17 cellular contexts compared by ENCODE assay signal in the genomic region with DNA sequence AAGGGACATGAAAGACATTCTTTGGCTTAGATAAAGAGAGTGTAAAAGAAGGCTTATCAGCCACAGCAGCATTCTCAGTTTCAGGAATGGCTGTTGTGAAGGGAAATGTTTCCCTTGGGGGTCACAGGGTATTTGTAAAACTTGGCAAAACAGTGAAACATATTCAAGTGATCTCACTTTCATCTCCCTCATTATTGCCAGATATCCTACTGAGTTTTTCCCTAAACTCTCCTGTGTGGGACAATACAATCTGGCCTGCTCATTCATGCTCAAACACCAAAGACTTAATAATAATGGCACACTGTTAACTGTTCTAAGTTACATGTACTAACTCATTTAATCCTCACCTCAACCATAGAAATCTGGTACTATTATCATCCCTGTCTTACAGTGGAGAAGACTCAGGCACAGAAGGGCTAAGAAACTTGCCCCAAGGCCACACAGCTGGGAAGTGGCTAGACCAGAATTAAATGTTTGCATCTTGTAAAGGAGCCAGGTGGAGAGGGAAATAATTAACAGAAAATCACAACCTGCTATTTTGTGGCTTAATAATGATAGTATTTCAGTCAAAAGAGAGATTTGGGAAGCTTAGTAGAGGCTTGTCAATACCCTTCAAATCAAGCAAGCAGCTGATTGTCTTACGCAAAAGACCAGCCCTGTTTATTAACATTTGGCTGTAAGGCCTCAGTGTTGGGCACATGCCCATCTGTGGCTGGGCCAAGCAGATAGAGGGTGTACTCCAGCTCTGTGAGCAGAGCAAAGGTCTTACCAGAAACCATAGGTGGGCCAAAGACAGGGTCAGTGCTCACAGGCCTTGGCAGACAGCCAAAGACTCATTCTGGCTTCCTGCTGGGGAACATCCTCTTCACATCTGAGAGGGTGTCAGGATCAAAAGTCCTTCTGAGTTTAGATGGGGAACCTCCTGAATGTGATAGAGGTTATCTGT. TPM values are rescaled to one million over a fixed set of nuclear protein-coding genes. Genes with fewer than 3 reads are reported as not detected.
DNase-seq lines count a peak whose midpoint lies in the region; ATAC-seq and TF ChIP-seq lines count a peak whose summit lies in the region.
"Had no signal": no experiment of that assay in that cellular context is flagged by ENCODE, and none has a peak within 500 bp of the region (broad histone marks: within the 10 kb centered on the region; RNA-seq: fewer than 3 reads in every experiment).

No MANE protein-coding gene starts in this region.

- TF ChIP-seq CTCF in fibroblast of lung (conservative IDR thresholded peaks at IDR 0.05 in 1 of 2, IDR thresholded peaks at IDR 0.05 in 1 of 2; ENCODE audit: low read depth in 1 of 2, low read length in 2 of 2) (no peak), ovary (IDR thresholded peaks at IDR 0.05) (no peak), spleen (IDR thresholded peaks at IDR 0.05 in 8 of 11, conservative IDR thresholded peaks at IDR 0.05 in 3 of 11) (no peak)

- H3K27me3 ChIP-seq in fibroblast of lung (ENCODE audit: control insufficient read depth, insufficient read depth, low read length), result no peaks in the 10 kb centered on the region
- no peaks in the 10 kb centered on the region for H3K27me3 ChIP-seq in ovary
- peaks cover 0 to 16% (median 0%) of the 10 kb centered on the region in 7 donors for H3K27me3 ChIP-seq in spleen (replicated peaks in 1 of 7)

- H3K4me1 ChIP-seq in fibroblast of lung (ENCODE audit: control insufficient read depth, extremely low read depth, insufficient read depth, low read length), result no peaks in the 10 kb centered on the region
- H3K4me1 ChIP-seq in ovary (ENCODE audit: insufficient read depth), result no peaks in the 10 kb centered on the region
- no peaks in the 10 kb centered on the region for H3K4me1 ChIP-seq in spleen

- no peaks in the 10 kb centered on the region for H4K20me1 ChIP-seq in fibroblast of lung (ENCODE audit: control insufficient read depth, extremely low read depth, insufficient read depth, low read length)

- no peak for ATAC-seq in HG02870 (IDR thresholded peaks at IDR 0.05; ENCODE audit: unreplicated experiment)
- ATAC-seq: stimulated activated naive B cell treated with anti-CD40 and anti-IgM and Interleukin-4, amounts not matched to agents 10 μg/mL and 1 μg/mL and 100 μg/mL, for 72 hours had no signal

- 70 to 83% (median 75%) methylated on average over 1 of the region's 1 CpG for WGBS in ovary, 3 donors
- 86 to 100% (median 87%) methylated on average over 1 of the region's 1 CpG for WGBS in spleen, 5 donors

- no peaks in the 10 kb centered on the region for H3K36me3 ChIP-seq in fibroblast of lung (ENCODE audit: control insufficient read depth, insufficient read depth, low read length)
- H3K36me3 ChIP-seq in ovary, result no peaks in the 10 kb centered on the region
- H3K36me3 ChIP-seq in spleen, result no peaks in the 10 kb centered on the region

- no peak overlapping the region for H3K9ac ChIP-seq in fibroblast of lung (ENCODE audit: insufficient read depth, low read length)

- H3K79me2 ChIP-seq in fibroblast of lung (ENCODE audit: control insufficient read depth, insufficient read depth, low read length), result no peaks in the 10 kb centered on the region

- H3K27ac ChIP-seq in fibroblast of lung (ENCODE audit: insufficient read depth, low read length) (no peak overlapping the region), ovary (no peak overlapping the region), spleen (no peak overlapping the region)
- H3K27ac ChIP-seq: HL-60 had no signal

- TF ChIP-seq POLR2A in ovary (IDR thresholded peaks at IDR 0.05) (no peak), spleen (IDR thresholded peaks at IDR 0.05) (no peak), erythroblast (IDR thresholded peaks at IDR 0.05; ENCODE audit: low read length) (no peak)

- intact Hi-C loops in ovary (cut with DNase I) (no loop called here), spleen (cut with DNase I; ENCODE audit: low total_unique reads) (loop anchor here (10.0 kb wide), 1 partner anchor 1216 kb away; no protein-coding TSS in a partner anchor)

- no peak for TF ChIP-seq EP300 in ovary (IDR thresholded peaks at IDR 0.05)

- H3K9me3 ChIP-seq in fibroblast of lung (ENCODE audit: control insufficient read depth, insufficient read depth, low read depth, low read length), result no peaks in the 10 kb centered on the region
- no peaks in the 10 kb centered on the region for H3K9me3 ChIP-seq in ovary
- no peaks in the 10 kb centered on the region for H3K9me3 ChIP-seq in spleen

- DNase-seq in Daoy (ENCODE audit: low read depth) (peak; percentile 2), NCI-H524 (lab: John Stamatoyannopoulos, UW) (peak; percentile 26 to 72), fibroblast of lung (ENCODE audit: low read depth in 2 of 2) (peak; percentile 29 to 33), ovary (peak; percentile 15 to 34 (median 18)), spleen (no peak), RPMI8226 (no peak), erythroblast (lab: John Stamatoyannopoulos, UW) (no peak)
- DNase-seq: CD4-positive, CD25-positive, alpha-beta regulatory T cell; cortex of kidney; naive B cell; NCI-H1105; stimulated activated CD4-positive, alpha-beta T cell treated with anti-CD3 and anti-CD28 coated beads, Interleukin-15, amount 100 ng/mL, for 24 hours; stimulated activated naive B cell treated with anti-CD40 and anti-IgM and Interleukin-4, amounts not matched to agents 10 μg/mL and 1 μg/mL and 100 μg/mL, for 72 hours had no signal

- no peak overlapping the region for H2AFZ ChIP-seq in fibroblast of lung (ENCODE audit: low read length)

- H3K4me3 ChIP-seq in fibroblast of lung (replicated peaks in 1 of 4; ENCODE audit: control extremely low read depth in 1 of 4, insufficient read depth in 1 of 4, low read depth in 3 of 4, low read length in 4 of 4), result no peak overlapping the region
- H3K4me3 ChIP-seq in ovary, result no peak overlapping the region
- H3K4me3 ChIP-seq in spleen, result no peak overlapping the region

- H3K4me2 ChIP-seq in fibroblast of lung (ENCODE audit: extremely low read depth, insufficient read depth, low read length), result no peak overlapping the region

RNA-seq across cellular contexts. Expression of a gene that starts 17.3 kb away (rescaled TPM):
- total RNA-seq in Daoy (2014; rRNA removed; shearing (Covaris generic)), result not detected in 2 replicates
- not detected in 2 replicates for total RNA-seq in fibroblast of lung
- polyA plus RNA-seq in fibroblast of lung, result not detected in 2 replicates
- not detected in 2 replicates for polyA plus RNA-seq in fibroblast of lung (2012)
- not detected in 2 replicates for polyA minus RNA-seq in fibroblast of lung (ENCODE audit: low replicate concordance)
- total RNA-seq in ovary, result 1 to 10 TPM in 1 of 7 donors, under 1 TPM in 5, not detected in 1; 0.43 to 1.4 (median 0.60) TPM
- polyA plus RNA-seq in ovary, result 1 to 10 TPM in 1 of 2 donors, under 1 TPM in 1; 0.62 to 1.1 TPM
- total RNA-seq in spleen, result not detected
- polyA plus RNA-seq in spleen, result under 1 TPM in 1 of 3 donors, not detected in 2; 0.15 TPM
- total RNA-seq: activated T-helper 1 cell treated with anti-CD3 and anti-CD28 coated beads, Interleukin-12 subunit alpha, Interleukin-12 subunit beta, Interleukin-2, Interleukin-4 antibody, amounts not matched to agents 30 ng/mL and 10 ng/mL and 1 ng/mL, durations not matched to agents 14 hours and 24 hours and 36 hours; CD4-positive, CD25-positive, alpha-beta regulatory T cell; RPMI7951 had no signal
- polyA plus RNA-seq: CD4-positive, CD25-positive, alpha-beta regulatory T cell had no signal

Comparison
In these comparisons a context has a peak if more than half of its experiments do, and no peak if none do; other contexts are left out.
1. DNase-seq: peak in Daoy (single experiment), NCI-H524 (2 of 2), fibroblast of lung (2 of 2) and ovary (5 of 5); none in spleen (single experiment), RPMI8226 (single experiment) and erythroblast (0 of 2).